In genomic region chr9:120867676-120868338, GRCh38 we compare ENCODE assay signal across 1 cellular context.
TF ChIP-seq lines count a peak whose summit lies in the region.

No MANE protein-coding gene starts in this region.

TF ChIP-seq in GM12878, 131 proteins besides CTCF, POLR2A, EP300 and RAD21 (continued from another document):
- no peak for TF ChIP-seq ZBTB40 (IDR thresholded peaks at IDR 0.05; ENCODE audit: borderline replicate concordance)
- TF ChIP-seq ATF7 (IDR thresholded peaks at IDR 0.05; ENCODE audit: low read depth) = no peak
- no peak for TF ChIP-seq POU2F2 (IDR thresholded peaks at IDR 0.05; ENCODE audit: borderline replicate concordance, low read depth, low read length)
- TF ChIP-seq PBX3 (IDR thresholded peaks at IDR 0.05; ENCODE audit: insufficient replicate concordance, low read depth, low read length) = no peak
- no peak for TF ChIP-seq POLR2AphosphoS2 (IDR thresholded peaks at IDR 0.05; ENCODE audit: low read depth, low read length)
- TF ChIP-seq IRF4 (IDR thresholded peaks at IDR 0.05; ENCODE audit: low read depth, low read length) = no peak
- TF ChIP-seq SMAD5 (IDR thresholded peaks at IDR 0.05; ENCODE audit: low read depth) = no peak
- TF ChIP-seq CBFB (IDR thresholded peaks at IDR 0.05; ENCODE audit: low read depth) = no peak
- TF ChIP-seq ZNF274 (IDR thresholded peaks at IDR 0.05; ENCODE audit: insufficient read depth, insufficient read length) = no peak
